Comparison of ENCODE assay signal across 28 cellular contexts in the genomic region with DNA sequence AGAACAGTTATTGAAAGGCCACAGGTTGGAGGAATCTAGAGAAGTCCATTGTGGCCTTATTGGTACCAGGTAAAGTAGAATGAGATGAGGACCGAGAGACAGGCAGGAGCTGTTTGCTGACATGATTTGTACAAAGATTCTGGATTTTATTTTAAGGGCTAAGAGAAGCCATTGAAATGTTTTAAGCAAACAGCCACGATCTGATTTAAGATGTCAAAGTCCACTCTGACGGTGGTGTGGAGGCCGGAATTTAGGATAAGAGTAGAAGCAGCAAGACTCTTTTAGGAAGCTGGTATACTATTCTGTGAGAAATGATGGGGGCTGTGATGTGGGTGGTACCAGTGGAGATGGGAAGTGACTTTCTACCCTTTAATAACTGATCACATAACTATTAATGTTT.
"Had no signal": no experiment of that assay in that cellular context is flagged by ENCODE, and none has a peak within 500 bp of the region (broad histone marks: within the 10 kb centered on the region; RNA-seq: fewer than 3 reads in every experiment).

No MANE protein-coding gene starts in this region.

- H3K9me3 ChIP-seq: colonic mucosa, esophagus muscularis mucosa, esophagus squamous epithelium, gastrocnemius medialis, gastroesophageal sphincter, heart left ventricle, heart right ventricle had no signal

- ATAC-seq: effector memory CD8-positive, alpha-beta T cell; esophagus mucosa; foreskin keratinocyte; gastrocnemius medialis; gastroesophageal sphincter; heart left ventricle; heart right ventricle had no signal

- H3K4me1 ChIP-seq: colonic mucosa, foreskin keratinocyte, gastrocnemius medialis had no signal

- H3K27me3 ChIP-seq: colonic mucosa, dorsolateral prefrontal cortex, esophagus muscularis mucosa, esophagus squamous epithelium, foreskin keratinocyte, gastrocnemius medialis, gastroesophageal sphincter, heart left ventricle, heart right ventricle had no signal

- DNase-seq: colonic mucosa; cortex of kidney; dermis blood vessel endothelial cell; dorsolateral prefrontal cortex; effector CD4-positive, alpha-beta T cell; effector CD8-positive, alpha-beta T cell; effector memory CD4-positive, alpha-beta T cell; effector memory CD8-positive, alpha-beta T cell; endodermal cell; erythroblast; esophagus squamous epithelium; foreskin fibroblast; foreskin keratinocyte; foreskin melanocyte; gastrocnemius medialis; glutamatergic neuron; head of caudate nucleus; heart left ventricle; heart right ventricle had no signal

- H3K36me3 ChIP-seq: colonic mucosa, esophagus muscularis mucosa, esophagus squamous epithelium, gastrocnemius medialis, gastroesophageal sphincter, heart left ventricle, heart right ventricle had no signal

- FAIRE-seq: colon, endometrium, endothelial cell of umbilical vein, frontal cortex had no signal

- H3K27ac ChIP-seq: colonic mucosa, coronary artery, dorsolateral prefrontal cortex, epithelial cell of prostate, esophagus muscularis mucosa, esophagus squamous epithelium, foreskin keratinocyte, gastrocnemius medialis, gastroesophageal sphincter, heart left ventricle, heart right ventricle had no signal

- H3K4me3 ChIP-seq: colonic mucosa, coronary artery, dorsolateral prefrontal cortex, esophagus muscularis mucosa, esophagus squamous epithelium, gastrocnemius medialis, gastroesophageal sphincter, heart left ventricle, heart right ventricle had no signal
